ENCODE assay signal across 8 cellular contexts in the genomic region with DNA sequence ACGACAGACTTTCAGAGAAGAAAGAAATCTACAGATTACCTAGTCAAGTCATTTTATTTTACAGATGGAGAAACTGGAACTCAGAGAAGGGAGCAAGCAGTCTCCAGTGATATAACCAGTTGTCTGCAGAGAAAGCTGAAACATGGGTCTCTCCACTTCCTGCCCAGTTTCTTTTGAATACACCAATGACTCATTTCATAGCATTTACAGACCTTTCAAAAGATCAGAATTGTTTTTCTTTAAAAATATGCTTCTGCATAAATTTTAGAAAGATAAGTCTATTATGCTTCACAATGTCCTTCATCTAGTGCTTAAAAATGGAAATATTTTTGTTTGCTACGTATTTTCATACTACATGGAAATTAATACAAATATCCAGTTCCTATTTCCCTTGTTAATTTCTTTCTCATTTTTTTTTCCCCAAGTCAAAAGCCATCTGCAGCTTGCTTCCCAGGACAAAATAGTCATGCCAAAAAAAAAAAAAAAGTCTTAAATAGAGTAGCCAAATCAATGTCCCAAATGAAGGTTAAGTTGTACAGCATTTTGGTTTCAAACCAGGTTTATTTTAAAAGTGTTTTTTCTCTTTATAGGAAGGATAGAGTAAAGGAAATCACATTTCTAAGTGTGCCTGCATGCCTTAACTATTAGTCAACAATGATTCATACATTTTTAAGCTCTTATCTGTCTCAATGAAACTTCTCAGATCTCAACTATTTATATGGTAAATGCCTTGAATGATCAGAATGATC. TPM values are rescaled to one million over a fixed set of nuclear protein-coding genes. Genes with fewer than 3 reads are reported as not detected.
DNase-seq lines count a peak whose midpoint lies in the region; ATAC-seq and TF ChIP-seq lines count a peak whose summit lies in the region.

No MANE protein-coding gene starts in this region.

- no peaks in the 10 kb centered on the region for H3K9me3 ChIP-seq in lower lobe of right lung

- in situ Hi-C loops in GM13977 (cut with MboI; ENCODE audit: low pct_unique_long_range_greater_than_20kb, low sequenced_read_pairs, unreplicated experiment) (no loop called here), astrocyte of the cerebellum (cut with HindIII; ENCODE audit: low sequenced_read_pairs) (loop anchor here (5.0 kb wide), 1 partner anchor 71 kb away; no protein-coding TSS in a partner anchor)

- H3K4me3 ChIP-seq in astrocyte of the cerebellum (ENCODE audit: low read depth, low read length): no peak overlapping the region
- no peak overlapping the region for H3K4me3 ChIP-seq in lower lobe of right lung
- H3K4me3 ChIP-seq in lower leg skin (ENCODE audit: low read depth, poor library complexity, severe bottlenecking): no peak overlapping the region

- WGBS in lower leg skin, 2 donors: 21 to 40% methylated on average over 2 of the region's 2 CpGs

- no peaks in the 10 kb centered on the region for H3K36me3 ChIP-seq in lower lobe of right lung

- TF ChIP-seq CTCF in GM13977 (IDR thresholded peaks at IDR 0.05; ENCODE audit: extremely low read depth, insufficient read depth, missing control alignments) (no peak), astrocyte of the cerebellum (IDR thresholded peaks at IDR 0.05; ENCODE audit: low read depth, low read length, missing control alignments) (no peak), lower lobe of right lung (IDR thresholded peaks at IDR 0.05) (no peak), lower leg skin (IDR thresholded peaks at IDR 0.05) (no peak)

- ATAC-seq in GM21723 (IDR thresholded peaks at IDR 0.05; ENCODE audit: unreplicated experiment) (peak; percentile 74), lower lobe of right lung (peak in 1 of 2 donors; percentile 51)

- intact Hi-C loops in lower lobe of right lung (cut with DNase I): no loop called here
- intact Hi-C loops in lower leg skin (cut with DNase I; ENCODE audit: low total_unique reads): no loop called here

- no peak for TF ChIP-seq RAD21 in Ishikawa (IDR thresholded peaks at IDR 0.05; ENCODE audit: low read depth)

- H3K27ac ChIP-seq in lower lobe of right lung: peak overlapping the region; percentile 69

- peak; percentile 58; the same call in 1 of the 2 replicates for TF ChIP-seq EP300 in Ishikawa (IDR thresholded peaks at IDR 0.05; ENCODE audit: borderline replicate concordance)

- peak; percentile 60 for DNase-seq in GM13977 (ENCODE audit: low spot score)
- peak; percentile 56 for DNase-seq in astrocyte of the cerebellum (ENCODE audit: low read depth)
- no peak for DNase-seq in lower lobe of right lung
- no peak for DNase-seq in NCI-H774 (lab: John Stamatoyannopoulos, UW)
- no peak for DNase-seq in lower leg skin (ENCODE audit: low spot score in 2 of 2)
- DNase-seq in iPS-NIHi7 (ENCODE audit: extremely low spot score): no peak

- H3K27me3 ChIP-seq in lower lobe of right lung (ENCODE audit: low read depth): no peaks in the 10 kb centered on the region

- peaks cover 40% of the 10 kb centered on the region for H3K4me1 ChIP-seq in lower lobe of right lung

- no peak for TF ChIP-seq POLR2A in lower leg skin (IDR thresholded peaks at IDR 0.05)

TF ChIP-seq in Ishikawa, 13 proteins besides CTCF, POLR2A, EP300 and RAD21:
- peak; percentile 82 for TF ChIP-seq TEAD4 (IDR thresholded peaks at IDR 0.05)
- no peak for TF ChIP-seq YY1 (IDR thresholded peaks at IDR 0.05; ENCODE audit: low read depth)
- TF ChIP-seq FOXM1 (IDR thresholded peaks at IDR 0.05; ENCODE audit: borderline replicate concordance, low read depth): peak; percentile 74
- TF ChIP-seq NFIC (IDR thresholded peaks at IDR 0.05): no peak; the same call in 1 of the 2 replicates
- TF ChIP-seq, protein P1, sequence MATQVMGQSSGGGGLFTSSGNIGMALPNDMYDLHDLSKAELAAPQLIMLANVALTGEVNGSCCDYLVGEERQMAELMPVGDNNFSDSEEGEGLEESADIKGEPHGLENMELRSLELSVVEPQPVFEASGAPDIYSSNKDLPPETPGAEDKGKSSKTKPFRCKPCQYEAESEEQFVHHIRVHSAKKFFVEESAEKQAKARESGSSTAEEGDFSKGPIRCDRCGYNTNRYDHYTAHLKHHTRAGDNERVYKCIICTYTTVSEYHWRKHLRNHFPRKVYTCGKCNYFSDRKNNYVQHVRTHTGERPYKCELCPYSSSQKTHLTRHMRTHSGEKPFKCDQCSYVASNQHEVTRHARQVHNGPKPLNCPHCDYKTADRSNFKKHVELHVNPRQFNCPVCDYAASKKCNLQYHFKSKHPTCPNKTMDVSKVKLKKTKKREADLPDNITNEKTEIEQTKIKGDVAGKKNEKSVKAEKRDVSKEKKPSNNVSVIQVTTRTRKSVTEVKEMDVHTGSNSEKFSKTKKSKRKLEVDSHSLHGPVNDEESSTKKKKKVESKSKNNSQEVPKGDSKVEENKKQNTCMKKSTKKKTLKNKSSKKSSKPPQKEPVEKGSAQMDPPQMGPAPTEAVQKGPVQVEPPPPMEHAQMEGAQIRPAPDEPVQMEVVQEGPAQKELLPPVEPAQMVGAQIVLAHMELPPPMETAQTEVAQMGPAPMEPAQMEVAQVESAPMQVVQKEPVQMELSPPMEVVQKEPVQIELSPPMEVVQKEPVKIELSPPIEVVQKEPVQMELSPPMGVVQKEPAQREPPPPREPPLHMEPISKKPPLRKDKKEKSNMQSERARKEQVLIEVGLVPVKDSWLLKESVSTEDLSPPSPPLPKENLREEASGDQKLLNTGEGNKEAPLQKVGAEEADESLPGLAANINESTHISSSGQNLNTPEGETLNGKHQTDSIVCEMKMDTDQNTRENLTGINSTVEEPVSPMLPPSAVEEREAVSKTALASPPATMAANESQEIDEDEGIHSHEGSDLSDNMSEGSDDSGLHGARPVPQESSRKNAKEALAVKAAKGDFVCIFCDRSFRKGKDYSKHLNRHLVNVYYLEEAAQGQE (IDR thresholded peaks at IDR 0.05; ENCODE audit: low read depth): no peak

RNA-seq across cellular contexts. Expression of gene ARHGAP18, which starts 36.9 kb away (rescaled TPM):
- total RNA-seq in lower lobe of right lung: 57.9 TPM
- 10 to 100 TPM in 1 of 4 donors, 1 to 10 TPM in 3; 5.1 to 12.7 (median 7.7) TPM for total RNA-seq in lower leg skin

Comparison
In these comparisons a context has a peak if more than half of its experiments do, and no peak if none do; other contexts are left out.
1. DNase-seq: peak in GM13977 (single experiment) and astrocyte of the cerebellum (single experiment); none in lower lobe of right lung (single experiment), NCI-H774 (single experiment), lower leg skin (0 of 2) and iPS-NIHi7 (single experiment).